Comparison of ENCODE assay signal across 8 cellular contexts in the genomic region with DNA sequence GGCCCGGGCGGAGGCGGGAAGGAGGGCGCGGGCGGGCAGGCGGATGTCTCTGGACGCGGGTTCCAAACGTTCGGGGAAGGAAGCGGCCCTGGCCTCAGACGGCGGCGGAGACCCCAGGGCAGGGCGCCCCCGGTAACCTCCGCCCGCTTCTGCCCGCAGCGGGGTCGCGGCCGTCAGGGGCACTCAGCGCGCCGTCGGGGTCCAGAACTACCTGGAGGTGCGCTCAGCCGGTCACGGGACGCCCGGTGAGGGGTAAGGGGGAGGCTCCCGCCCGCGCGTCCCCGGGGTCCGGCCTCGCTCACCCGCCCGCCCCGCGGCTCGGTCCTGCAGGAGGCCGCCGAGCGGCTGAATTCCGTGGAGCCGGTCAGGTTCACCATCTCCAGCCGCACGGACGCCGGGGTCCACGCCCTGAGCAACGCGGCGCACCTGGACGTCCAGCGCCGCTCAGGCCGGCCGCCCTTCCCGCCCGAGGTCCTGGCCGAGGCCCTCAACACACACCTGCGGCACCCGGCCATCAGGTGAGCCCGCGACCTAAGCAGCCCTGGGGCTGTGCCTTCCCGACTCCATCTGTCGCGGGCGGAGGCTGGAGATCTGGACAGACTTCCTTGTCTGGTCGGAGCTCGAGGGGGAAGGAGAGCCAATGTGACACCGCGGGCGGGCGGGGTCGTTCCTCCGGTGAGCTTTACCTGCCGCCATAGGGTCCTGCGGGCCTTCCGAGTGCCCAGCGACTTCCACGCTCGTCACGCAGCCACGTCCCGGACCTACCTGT. TPM values are rescaled to one million over a fixed set of nuclear protein-coding genes. Genes with fewer than 3 reads are reported as not detected.
DNase-seq lines count a peak whose midpoint lies in the region; FAIRE-seq and TF ChIP-seq lines count a peak whose summit lies in the region.

No MANE protein-coding gene starts in this region.

- peak overlapping the region; percentile 53 for H2AFZ ChIP-seq in SU-DHL-6 (ENCODE audit: low read depth, low read length, severe bottlenecking)

- no peaks in the 10 kb centered on the region for H3K9me3 Mint-ChIP-seq in nephron

- H3K4me1 ChIP-seq in HAP-1 = peaks cover 34% of the 10 kb centered on the region

- peaks cover 22% of the 10 kb centered on the region for H3K4me1 Mint-ChIP-seq in nephron

- DNase-seq in Daoy (ENCODE audit: low read depth) = peak; percentile 48
- peak in 1 of 2 experiments; percentile 21 for DNase-seq in HAP-1 (ENCODE audit: low spot score in 2 of 2)
- DNase-seq in epithelial cell of esophagus (ENCODE audit: low read depth) = no peak
- DNase-seq in H54 (ENCODE audit: insufficient read length, low spot score) = no peak
- no peak for DNase-seq in DMS79 (lab: John Stamatoyannopoulos, UW)
- no peak for DNase-seq in GM10248 (ENCODE audit: extremely low spot score)

- H3K27me3 ChIP-seq in HAP-1 (ENCODE audit: low read depth) (no peaks in the 10 kb centered on the region), SU-DHL-6 (ENCODE audit: low read length) (no peaks in the 10 kb centered on the region)

- H3F3A ChIP-seq in SU-DHL-6 (ENCODE audit: insufficient read depth) = no peaks in the 10 kb centered on the region; the same call in 1 of the 2 replicates

- H3K36me3 ChIP-seq in HAP-1 (replicated peaks) (peaks cover 39% of the 10 kb centered on the region), SU-DHL-6 (ENCODE audit: low read length) (no peaks in the 10 kb centered on the region)

- H3K9me3 ChIP-seq in HAP-1 (no peaks in the 10 kb centered on the region), SU-DHL-6 (ENCODE audit: insufficient read depth, low read length) (no peaks in the 10 kb centered on the region)

- H4K20me1 ChIP-seq in SU-DHL-6 (ENCODE audit: low read depth, low read length) = no peaks in the 10 kb centered on the region

- peak overlapping the region; percentile 75 for H3K27ac ChIP-seq in SU-DHL-6 (ENCODE audit: low read depth, low read length)

- peaks cover 4% of the 10 kb centered on the region for H3K36me3 Mint-ChIP-seq in nephron (ENCODE audit: low read depth)

- H3K79me2 ChIP-seq in SU-DHL-6 (ENCODE audit: insufficient read depth, low read length) = peaks cover 12% of the 10 kb centered on the region

- CTCF ChIA-PET in GM10248 (lab: Yijun Ruan, JAX) = interaction anchor here (1.1 to 2.1 kb wide), 3 partner anchors 9 to 66 kb away, joined by 3 to 7 read pairs (median 6); a partner anchor contains a TSS

- peak overlapping the region; percentile 80 to 86 (median 84) for H3K4me3 Mint-ChIP-seq in nephron

- no peaks in the 10 kb centered on the region for H3K9me2 ChIP-seq in SU-DHL-6 (replicated peaks; ENCODE audit: insufficient read depth, low read length)

- peak overlapping the region; percentile 99 for H3K9ac ChIP-seq in SU-DHL-6 (ENCODE audit: low read length)

- FAIRE-seq in H54 (lab: Jason Lieb, UNC) = no peak

- H3K4me3 ChIP-seq in HAP-1 (peak overlapping the region; percentile 79), SU-DHL-6 (ENCODE audit: insufficient read depth, low read length, poor library complexity, severe bottlenecking) (peak overlapping the region; percentile 84), epithelial cell of esophagus (ENCODE audit: low read length) (peak overlapping the region; percentile 56)

- no peak for TF ChIP-seq POLR2A in H54 (IDR thresholded peaks at IDR 0.05; ENCODE audit: low read depth, low read length)

- POLR2A ChIA-PET in GM10248 (lab: Yijun Ruan, JAX) = no interaction called here

- H3K27me3 Mint-ChIP-seq in nephron (ENCODE audit: low read depth) = no peaks in the 10 kb centered on the region

- TF ChIP-seq CTCF in SU-DHL-6 (IDR thresholded peaks at IDR 0.05; ENCODE audit: insufficient read depth, low read length, poor library complexity, severe bottlenecking) = no peak
- TF ChIP-seq CTCF in epithelial cell of esophagus (IDR thresholded peaks at IDR 0.05; ENCODE audit: insufficient read depth, low read depth, low read length, missing control alignments) = no peak
- no peak for TF ChIP-seq CTCF in nephron (IDR thresholded peaks at IDR 0.05; ENCODE audit: unreplicated experiment in 3 of 3)
- no peak for TF ChIP-seq CTCF in GM10248 (IDR thresholded peaks at IDR 0.05; ENCODE audit: control extremely low read depth, extremely low read depth, low read depth, missing control alignments)

- peak overlapping the region; percentile 68 for H3K4me2 ChIP-seq in SU-DHL-6 (ENCODE audit: low read depth, low read length, poor library complexity, severe bottlenecking)

- in situ Hi-C loops in HAP-1 (cut with MboI; ENCODE audit: low sequenced_read_pairs) = loop anchor here (10.0 kb wide), 2 partner anchors 64 to 194 kb away; a partner anchor contains a TSS

- no peak overlapping the region for H3K27ac Mint-ChIP-seq in nephron

RNA-seq across cellular contexts. Expression of a gene that starts 0.5 kb away (rescaled TPM):
- total RNA-seq in Daoy (2014; rRNA removed; shearing (Covaris generic)) = 18.8 and 39.8 TPM in 2 replicates

RNA-seq across cellular contexts. Expression of a gene that starts 1.2 kb away (rescaled TPM):
- 17.5 and 19.3 TPM in 2 replicates for total RNA-seq in Daoy (2014; rRNA removed; shearing (Covaris generic))

RNA-seq across cellular contexts. Expression of a gene that starts 15.5 kb away (rescaled TPM):
- total RNA-seq in Daoy (2014; rRNA removed; shearing (Covaris generic)) = 76.5 and 95.7 TPM in 2 replicates

RNA-seq across cellular contexts. Expression of a gene that starts 15.7 kb away (rescaled TPM):
- total RNA-seq in Daoy (2014; rRNA removed; shearing (Covaris generic)) = 7.0 and 12.9 TPM in 2 replicates

RNA-seq across cellular contexts. Expression of a gene that starts 22.1 kb away (rescaled TPM):
- total RNA-seq in Daoy (2014; rRNA removed; shearing (Covaris generic)) = under 0.01 TPM in 1 of 2 replicates, not detected in the other
